8 cellular contexts compared by ENCODE assay signal in the genomic region with DNA sequence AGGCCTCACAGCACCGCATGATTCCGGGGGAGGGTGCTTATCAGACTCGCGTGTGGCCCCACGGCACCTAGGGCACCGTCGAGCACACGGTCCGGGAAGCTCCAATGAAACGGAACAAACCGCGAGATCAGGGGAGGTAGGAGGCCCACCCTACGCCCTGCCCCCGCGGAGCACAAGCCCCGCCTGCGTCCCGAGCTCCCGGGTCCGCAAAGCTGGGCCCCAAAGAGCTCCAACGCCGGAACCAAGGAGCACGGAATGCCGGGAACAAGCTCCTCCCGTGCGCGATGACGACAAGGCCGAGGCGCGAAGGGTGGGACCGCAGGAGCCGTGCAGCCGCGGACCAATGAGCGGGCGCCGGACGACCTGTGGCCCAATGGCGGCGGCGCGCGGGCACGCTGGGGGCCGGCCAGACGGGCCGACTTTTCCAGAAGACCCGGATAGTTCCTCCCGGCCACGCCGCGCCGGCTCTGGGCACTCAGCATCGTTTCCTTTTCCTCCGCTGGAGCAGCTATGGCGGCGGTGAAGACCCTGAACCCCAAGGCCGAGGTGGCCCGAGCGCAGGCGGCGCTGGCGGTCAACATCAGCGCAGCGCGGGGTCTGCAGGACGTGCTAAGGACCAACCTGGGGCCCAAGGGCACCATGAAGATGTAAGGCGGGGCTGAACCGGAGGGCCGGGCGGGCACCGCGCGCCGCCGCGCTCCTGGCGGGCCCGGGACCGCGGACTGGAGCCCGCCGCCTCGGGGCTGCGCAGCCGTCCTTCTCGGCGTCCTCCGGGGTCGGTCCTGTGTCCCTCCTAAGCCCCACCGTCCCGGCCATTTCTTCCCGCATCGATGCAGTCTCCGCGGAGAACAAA. TPM values are rescaled to one million over a fixed set of nuclear protein-coding genes. Genes with fewer than 3 reads are reported as not detected.
DNase-seq lines count a peak whose midpoint lies in the region; ATAC-seq and TF ChIP-seq lines count a peak whose summit lies in the region.

Gene CCT6A (plus strand): TSS at position 427 of the 853 bp plus-strand sequence. CDS start 84 bp downstream, at position 511.
Gene PSPH (minus strand): TSS at position 106 of the 853 bp plus-strand sequence. CDS start 30,232 bp downstream, outside the sequence.

- TF ChIP-seq POLR2A in lower leg skin (IDR thresholded peaks at IDR 0.05): no peak

- peak within 1 kb of the TSS; percentile 63 to 100 (median 91) for H3K4me3 ChIP-seq in dorsolateral prefrontal cortex
- H3K4me3 ChIP-seq in lower leg skin (ENCODE audit: low read depth, poor library complexity, severe bottlenecking): peak within 1 kb of the TSS; percentile 93

- peaks cover 36% of the 10 kb centered on the region for H3K4me1 Mint-ChIP-seq in activated CD4-positive, alpha-beta memory T cell treated with anti-CD3 and anti-CD28 coated beads for 36 hours (ENCODE audit: low read depth)

- peak within 1 kb of the TSS; percentile 19 to 98 (median 92) for H3K27ac ChIP-seq in dorsolateral prefrontal cortex

- no peaks in the 10 kb centered on the region for H3K27me3 ChIP-seq in dorsolateral prefrontal cortex

- WGBS in lower leg skin, 2 donors: 0 to 1% methylated on average over 23 to 29 of the region's 97 CpGs

- CTCF ChIA-PET in activated CD4-positive, alpha-beta memory T cell treated with anti-CD3 and anti-CD28 coated beads for 36 hours (lab: Charles Lee): interaction anchor here (0.7 to 1.9 kb wide), 9 partner anchors 11 to 87 kb away, joined by 3 to 17 read pairs (median 4); partner anchors contain the start of genes NIPSNAP2 and SUMF2

- POLR2A ChIA-PET in activated CD4-positive, alpha-beta memory T cell treated with anti-CD3 and anti-CD28 coated beads for 36 hours (lab: Charles Lee): interaction anchor here (0.5 to 1.9 kb wide), 10 partner anchors 8 to 1365 kb away, joined by 3 to 13 read pairs (median 4); partner anchors contain the start of genes CHCHD2, NIPSNAP2 and SUMF2

- peak in 35 of 56 donors; percentile 6 to 58 (median 22) for TF ChIP-seq CTCF in dorsolateral prefrontal cortex (IDR thresholded peaks at IDR 0.05 in 54 of 56, conservative IDR thresholded peaks at IDR 0.05 in 2 of 56; ENCODE audit: low read depth in 1 of 56, partially characterized antibody in 56 of 56)
- no peak for TF ChIP-seq CTCF in lower leg skin (IDR thresholded peaks at IDR 0.05)

- peak within 1 kb of the TSS; percentile 95 for H3K4me3 Mint-ChIP-seq in activated CD4-positive, alpha-beta memory T cell treated with anti-CD3 and anti-CD28 coated beads for 36 hours

- peak within 1 kb of the TSS; percentile 94 for H3K27ac Mint-ChIP-seq in activated CD4-positive, alpha-beta memory T cell treated with anti-CD3 and anti-CD28 coated beads for 36 hours

- peak; percentile 95 for ATAC-seq in GM19438 (IDR thresholded peaks at IDR 0.05; ENCODE audit: low read depth, unreplicated experiment)
- peak; percentile 77 for ATAC-seq in HG03575 (IDR thresholded peaks at IDR 0.05; ENCODE audit: extremely low read depth, insufficient number of reproducible peaks, low FRiP score, unreplicated experiment)

- intact Hi-C loops in activated CD4-positive, alpha-beta memory T cell treated with anti-CD3 and anti-CD28 coated beads for 36 hours (cut with micrococcal nuclease): loop anchor here (1.0 to 5.0 kb wide), 7 partner anchors 13 to 519 kb away; partner anchors contain the start of genes CHCHD2, NIPSNAP2, SUMF2 and ZNF713
- intact Hi-C loops in dorsolateral prefrontal cortex (cut with DNase I): loop anchor here (1.0 to 10.0 kb wide), 6 partner anchors 13 to 477 kb away; partner anchors contain the start of genes SUMF2 (in 2 of the 2), NIPSNAP2 (in 1 of the 2) and VOPP1 (in 1 of the 2)
- intact Hi-C loops in lower leg skin (cut with DNase I; ENCODE audit: low total_unique reads): no loop called here

- H3K27me3 Mint-ChIP-seq in activated CD4-positive, alpha-beta memory T cell treated with anti-CD3 and anti-CD28 coated beads for 36 hours: no peaks in the 10 kb centered on the region

- H3K9me3 Mint-ChIP-seq in activated CD4-positive, alpha-beta memory T cell treated with anti-CD3 and anti-CD28 coated beads for 36 hours: no peaks in the 10 kb centered on the region

- peaks cover 40% of the 10 kb centered on the region for H3K36me3 Mint-ChIP-seq in activated CD4-positive, alpha-beta memory T cell treated with anti-CD3 and anti-CD28 coated beads for 36 hours

- DNase-seq in CD1c-positive myeloid dendritic cell (ENCODE audit: extremely low spot score) (peak; percentile 98), NCI-H82 treated with DMSO at 0.1 percent for 48 hours (lab: John Stamatoyannopoulos, UW; ENCODE audit: unreplicated experiment) (peak; percentile 94), dorsolateral prefrontal cortex (peak; percentile 96 to 100 (median 98)), lower leg skin (ENCODE audit: low spot score in 2 of 2) (peak; percentile 97 to 100)
- DNase-seq in activated CD4-positive, alpha-beta memory T cell treated with anti-CD3 and anti-CD28 coated beads for 36 hours: peak; percentile 94
- DNase-seq in stimulated activated CD4-positive, alpha-beta T cell treated with anti-CD3 and anti-CD28 coated beads, Interleukin-4, amount 100 ng/mL, for 48 hours (ENCODE audit: low read depth in 2 of 2): peak; percentile 82 to 93

RNA-seq across cellular contexts. Expression of gene CCT6A, which starts in this region (rescaled TPM):
- 100 to 1,000 TPM; 222 to 230 TPM for total RNA-seq in activated CD4-positive, alpha-beta memory T cell treated with anti-CD3 and anti-CD28 coated beads for 36 hours
- 100 to 1,000 TPM in 2 of 120 experiments, 10 to 100 TPM in 118; 38.3 to 105 (median 76.0) TPM for total RNA-seq in dorsolateral prefrontal cortex
- 10 to 100 TPM; 56.9 to 79.2 (median 70.4) TPM for total RNA-seq in lower leg skin

RNA-seq across cellular contexts. Expression of gene PSPH, which starts in this region (rescaled TPM):
- 10 to 100 TPM; 16.3 to 20.9 TPM for total RNA-seq in activated CD4-positive, alpha-beta memory T cell treated with anti-CD3 and anti-CD28 coated beads for 36 hours
- total RNA-seq in dorsolateral prefrontal cortex (10 to 100 TPM; 11.1 to 44.3 (median 20.0) TPM), lower leg skin (10 to 100 TPM in 2 of 4 donors, 1 to 10 TPM in 2; 7.4 to 13.1 (median 9.8) TPM)

Comparison
In these comparisons a context has a peak if more than half of its experiments do, and no peak if none do; other contexts are left out.
1. Peak in every context shown above with its lines: DNase-seq, ATAC-seq, H3K4me3 ChIP-seq and H3K27ac ChIP-seq.
2. CTCF ChIP-seq: peak in dorsolateral prefrontal cortex (35 of 56); none in lower leg skin (0 of 3).